In genomic region chr7:84070770-84071169, GRCh38 we compare ENCODE assay signal across 1 cellular context.
TF ChIP-seq lines count a peak whose summit lies in the region.

No MANE protein-coding gene starts in this region.

TF ChIP-seq in HepG2, 621 proteins besides CTCF, POLR2A, EP300 and RAD21 (continued from another document):
- TF ChIP-seq ARID5B (CRISPR knock-in tag; IDR thresholded peaks at IDR 0.05), result peak; percentile 36; the same call in 1 of the 2 replicates
- TF ChIP-seq ZNF747 (CRISPR knock-in tag; IDR thresholded peaks at IDR 0.05; ENCODE audit: borderline replicate concordance), result no peak
- no peak for TF ChIP-seq MEF2D (CRISPR knock-in tag; IDR thresholded peaks at IDR 0.05)
- TF ChIP-seq SIX4 (CRISPR knock-in tag; IDR thresholded peaks at IDR 0.05), result peak; percentile 84; the same call in 1 of the 2 replicates
- TF ChIP-seq MATR3 (CRISPR knock-in tag; IDR thresholded peaks at IDR 0.05), result no peak
- 0 out of 2 replicates have a peak, but pooled peaks have one; percentile 17 for TF ChIP-seq FOXA3 (CRISPR knock-in tag; IDR thresholded peaks at IDR 0.05)
- 0 out of 2 replicates have a peak, but pooled peaks have one; percentile 26 for TF ChIP-seq GATAD2A (CRISPR knock-in tag; IDR thresholded peaks at IDR 0.05)
- no peak for TF ChIP-seq ZFX (CRISPR knock-in tag; IDR thresholded peaks at IDR 0.05; ENCODE audit: low read depth)
- no peak for TF ChIP-seq CBX5 (CRISPR knock-in tag; IDR thresholded peaks at IDR 0.05; ENCODE audit: borderline replicate concordance)
- TF ChIP-seq TOPORS (CRISPR knock-in tag; IDR thresholded peaks at IDR 0.05), result no peak
- TF ChIP-seq FOXA1 (IDR thresholded peaks at IDR 0.05), result no peak
- TF ChIP-seq FOXA1 (CRISPR knock-in tag; IDR thresholded peaks at IDR 0.05), result 0 out of 2 replicates have a peak, but pooled peaks have one; percentile 17
- no peak for TF ChIP-seq MLX (CRISPR knock-in tag; IDR thresholded peaks at IDR 0.05)
- no peak for TF ChIP-seq SIN3B (IDR thresholded peaks at IDR 0.05; ENCODE audit: low read length)
- TF ChIP-seq SRF (IDR thresholded peaks at IDR 0.05; ENCODE audit: low read depth, low read length), result no peak
- TF ChIP-seq REL (CRISPR knock-in tag; conservative IDR thresholded peaks at IDR 0.05), result no peak
